Comparison of ENCODE assay signal across 23 cellular contexts in the genomic region with DNA sequence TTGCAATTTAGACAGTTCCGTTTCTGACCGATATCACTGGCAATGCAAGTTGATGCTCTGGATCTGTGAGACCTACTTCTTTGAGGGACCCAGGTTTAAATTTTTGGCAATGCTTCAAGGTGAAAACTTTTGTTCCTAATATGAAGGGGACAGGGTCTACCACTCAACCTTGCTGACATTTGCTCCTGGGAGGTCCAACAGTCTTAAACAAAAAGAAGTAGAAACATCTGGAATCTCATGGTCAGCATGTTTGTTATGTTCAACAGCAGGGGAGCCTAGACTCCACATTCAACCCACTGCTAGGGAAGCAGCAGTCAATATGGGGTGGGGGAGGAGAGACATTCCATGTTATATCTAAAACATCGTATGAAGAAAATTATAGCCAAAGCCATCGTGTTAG.
DNase-seq lines count a peak whose midpoint lies in the region; ATAC-seq, FAIRE-seq and TF ChIP-seq lines count a peak whose summit lies in the region.
"Had no signal": no experiment of that assay in that cellular context is flagged by ENCODE, and none has a peak within 500 bp of the region (broad histone marks: within the 10 kb centered on the region; RNA-seq: fewer than 3 reads in every experiment).

No MANE protein-coding gene starts in this region.

- H3K9ac ChIP-seq in GM23248: no peak overlapping the region
- no peak overlapping the region for H3K9ac ChIP-seq in IMR-90 (ENCODE audit: low read depth, low read length)
- no peak overlapping the region for H3K9ac ChIP-seq in K562 (ENCODE audit: insufficient read depth in 1 of 2, low read depth in 2 of 2, low read length in 2 of 2)
- H3K9ac ChIP-seq in endothelial cell of umbilical vein (replicated peaks; ENCODE audit: extremely low read depth, insufficient read depth, low read length): no peak overlapping the region

- H3K14ac ChIP-seq in IMR-90 (replicated peaks; ENCODE audit: low read depth, low read length): peak overlapping the region; percentile 68

- H3K4me2 ChIP-seq in GM23248 (ENCODE audit: unreplicated experiment): peak overlapping the region; percentile 82
- H3K4me2 ChIP-seq in IMR-90 (ENCODE audit: low read depth, low read length): peak overlapping the region; percentile 6; the same call in 1 of the 2 replicates
- H3K4me2 ChIP-seq in K562 (ENCODE audit: insufficient read depth, low read length): no peak overlapping the region
- H3K4me2 ChIP-seq in endothelial cell of umbilical vein (ENCODE audit: insufficient read depth, low read length): no peak overlapping the region

- H2BK120ac ChIP-seq in IMR-90 (ENCODE audit: low read depth, low read length): peak overlapping the region; percentile 92

- H4K91ac ChIP-seq in IMR-90 (ENCODE audit: insufficient read depth, low read depth, low read length): peak overlapping the region; percentile 84

- H3K4me1 ChIP-seq in GM23248 (ENCODE audit: insufficient read depth) (peaks cover 34% of the 10 kb centered on the region), IMR-90 (ENCODE audit: control insufficient read depth, insufficient read depth, low read length) (peaks cover 11% of the 10 kb centered on the region), K562 (replicated peaks in 1 of 2; ENCODE audit: control insufficient read depth in 2 of 2, insufficient read depth in 2 of 2, low read length in 2 of 2) (peaks cover 0 to 9% of the 10 kb centered on the region in 2 experiments; a peak in 2 of 5 replicates), endothelial cell of umbilical vein (ENCODE audit: control insufficient read depth, extremely low read depth, insufficient read depth, low read length) (peaks cover 33% of the 10 kb centered on the region)
- H3K4me1 ChIP-seq: Caco-2 had no signal

- BruUV-seq in IMR-90 (replicated peaks; lab: Mats Ljungman, UMichigan): no TSS peak
- no TSS peak for BruUV-seq in K562 (replicated peaks; lab: Mats Ljungman, UMichigan)
- no TSS peak for BruUV-seq in endothelial cell of umbilical vein (replicated peaks; lab: Mats Ljungman, UMichigan)

- peak overlapping the region; percentile 55; the same call in 1 of the 2 replicates for H3K18ac ChIP-seq in IMR-90 (ENCODE audit: low read depth, low read length)

- H2AFZ ChIP-seq in GM23248: no peak overlapping the region
- H2AFZ ChIP-seq in IMR-90 (replicated peaks; ENCODE audit: low read length, poor library complexity): no peak overlapping the region
- peak overlapping the region; percentile 28; the same call in 1 of the 2 replicates for H2AFZ ChIP-seq in K562 (ENCODE audit: low read depth, low read length)
- peak overlapping the region; percentile 28 for H2AFZ ChIP-seq in endothelial cell of umbilical vein (ENCODE audit: low read depth, low read length)

- no peak for ATAC-seq in IMR-90 (ENCODE audit: low read depth)
- no peak for ATAC-seq in K562
- ATAC-seq in HG03159 (IDR thresholded peaks at IDR 0.05; ENCODE audit: unreplicated experiment): no peak
- ATAC-seq: CD8-positive, alpha-beta T cell had no signal

- H3K36me3 ChIP-seq in GM23248 (ENCODE audit: low read depth): no peaks in the 10 kb centered on the region
- H3K36me3 ChIP-seq in IMR-90 (ENCODE audit: control insufficient read depth, insufficient read depth, low read length): no peaks in the 10 kb centered on the region
- no peaks in the 10 kb centered on the region for H3K36me3 ChIP-seq in K562 (ENCODE audit: control insufficient read depth, insufficient read depth, low read length)
- H3K36me3 ChIP-seq in endothelial cell of umbilical vein (ENCODE audit: control insufficient read depth in 2 of 2, extremely low read depth in 1 of 2, insufficient read depth in 2 of 2, low read length in 2 of 2): no peaks in the 10 kb centered on the region

- H3K56ac ChIP-seq in IMR-90 (ENCODE audit: extremely low read depth, insufficient read depth, low read length): peak overlapping the region; percentile 7; the same call in 1 of the 2 replicates

- H3K9me1 ChIP-seq in IMR-90 (ENCODE audit: insufficient read depth, low read length) (0 out of 2 replicates have a peak, but pooled peaks cover 6% of the 10 kb centered on the region), K562 (ENCODE audit: control insufficient read depth, insufficient read depth, low read length) (no peaks in the 10 kb centered on the region), endothelial cell of umbilical vein (replicated peaks; ENCODE audit: control insufficient read depth, extremely low read depth, insufficient read depth, low read length) (no peaks in the 10 kb centered on the region)

- intact Hi-C loops in IMR-90 (cut with micrococcal nuclease) (loop anchor here (5.0 kb wide), 1 partner anchor 204 kb away; no protein-coding TSS in a partner anchor), K562 (cut with micrococcal nuclease) (no loop called here), endothelial cell of umbilical vein (cut with micrococcal nuclease) (loop anchor here (2.0 kb wide), 2 partner anchors 28 to 74 kb away; no protein-coding TSS in a partner anchor)

- H3K9me2 ChIP-seq in GM23248 (ENCODE audit: insufficient read depth): no peaks in the 10 kb centered on the region

- peak overlapping the region; percentile 71; the same call in 2 of the 3 replicates for H2BK15ac ChIP-seq in IMR-90 (ENCODE audit: low read depth, low read length)

- TF ChIP-seq EP300 in K562 (IDR thresholded peaks at IDR 0.05; ENCODE audit: low read length): no peak

- peak overlapping the region; percentile 90 for H3K4ac ChIP-seq in IMR-90 (ENCODE audit: low read depth, low read length)

- H3K27me3 ChIP-seq in GM23248 (replicated peaks; ENCODE audit: insufficient read depth): no peaks in the 10 kb centered on the region
- H3K27me3 ChIP-seq in IMR-90 (ENCODE audit: control insufficient read depth, insufficient read depth, low read length): no peaks in the 10 kb centered on the region
- no peaks in the 10 kb centered on the region for H3K27me3 ChIP-seq in K562 (ENCODE audit: control insufficient read depth in 2 of 2, insufficient read depth in 2 of 2, low read length in 2 of 2)
- H3K27me3 ChIP-seq in endothelial cell of umbilical vein (ENCODE audit: control insufficient read depth in 2 of 2, insufficient read depth in 2 of 2, low read length in 2 of 2): no peaks in the 10 kb centered on the region

- no peaks in the 10 kb centered on the region for H4K20me1 ChIP-seq in GM23248 (ENCODE audit: insufficient read depth)
- H4K20me1 ChIP-seq in IMR-90 (ENCODE audit: insufficient read depth, low read length): no peaks in the 10 kb centered on the region
- no peaks in the 10 kb centered on the region for H4K20me1 ChIP-seq in K562 (replicated peaks; ENCODE audit: control insufficient read depth, insufficient read depth, low read length)
- H4K20me1 ChIP-seq in endothelial cell of umbilical vein (replicated peaks; ENCODE audit: control insufficient read depth, extremely low read depth, insufficient read depth, low read length): no peaks in the 10 kb centered on the region

- H4K5ac ChIP-seq in IMR-90 (ENCODE audit: low read depth, low read length): peak overlapping the region; percentile 27; the same call in 1 of the 2 replicates

- POLR2A ChIA-PET in IMR-90 (lab: Charles Lee; ENCODE audit: unreplicated experiment) (no interaction called here), K562 (lab: Yijun Ruan, JAX) (no interaction called here), endothelial cell of umbilical vein (lab: Charles Lee) (no interaction called here)

- peak overlapping the region; percentile 96 for H2BK20ac ChIP-seq in IMR-90 (ENCODE audit: low read depth, low read length)

- H3K4me3 ChIP-seq in GM23248 (no peak overlapping the region), IMR-90 (ENCODE audit: insufficient read depth, low read depth, low read length) (no peak overlapping the region), K562 (no peak overlapping the region), endothelial cell of umbilical vein (replicated peaks in 1 of 3; ENCODE audit: insufficient read depth in 1 of 3, low read depth in 1 of 3, low read length in 3 of 3) (no peak overlapping the region), foreskin fibroblast (ENCODE audit: low read depth in 1 of 2, low read length in 2 of 2) (no peak overlapping the region)

- dilution Hi-C loops in IMR-90 (cut with HindIII; ENCODE audit: low sequenced_read_pairs, unreplicated experiment) (no loop called here), endothelial cell of umbilical vein (cut with MboI; ENCODE audit: extremely low pct_ligation_motif_present, low sequenced_read_pairs) (no loop called here)

- peak overlapping the region; percentile 87 for H2AK5ac ChIP-seq in IMR-90 (ENCODE audit: low read depth, low read length)

- no peak overlapping the region for H2AK9ac ChIP-seq in IMR-90 (replicated peaks; ENCODE audit: low read depth, low read length, poor library complexity)

- TF ChIP-seq POLR2A in IMR-90 (IDR thresholded peaks at IDR 0.05; ENCODE audit: low read depth, low read length) (no peak), K562 (conservative IDR thresholded peaks at IDR 0.05) (no peak), endothelial cell of umbilical vein (IDR thresholded peaks at IDR 0.05; ENCODE audit: low read depth, low read length) (no peak)

- CTCF ChIA-PET in IMR-90 (lab: Yijun Ruan, JAX) (interaction anchor here (2.1 kb wide), 1 partner anchor 92 kb away, joined by 7 read pairs; no protein-coding TSS in a partner anchor), K562 (lab: Yijun Ruan, JAX; ENCODE audit: low intra/inter-chr PET ratio) (no interaction called here), endothelial cell of umbilical vein (lab: Charles Lee) (interaction anchor here (1.1 to 1.9 kb wide), 5 partner anchors 10 to 193 kb away, joined by 4 to 11 read pairs (median 7); no protein-coding TSS in a partner anchor)

- TF ChIP-seq CTCF in IMR-90 (conservative IDR thresholded peaks at IDR 0.05; ENCODE audit: low read depth, low read length) (no peak), K562 (IDR thresholded peaks at IDR 0.05 in 2 of 3, conservative IDR thresholded peaks at IDR 0.05 in 1 of 3; ENCODE audit: insufficient read depth in 2 of 3, low read depth in 1 of 3, low read length in 3 of 3) (no peak), endothelial cell of umbilical vein (IDR thresholded peaks at IDR 0.05; ENCODE audit: extremely low read depth in 1 of 2, insufficient read depth in 1 of 2, low read depth in 1 of 2, low read length in 2 of 2) (no peak), foreskin fibroblast (IDR thresholded peaks at IDR 0.05; ENCODE audit: low read depth, low read length) (no peak), GM20000 (IDR thresholded peaks at IDR 0.05; ENCODE audit: extremely low read depth, missing control alignments) (no peak)

- H4K8ac ChIP-seq in IMR-90 (ENCODE audit: low read depth in 2 of 2, low read length in 2 of 2): peak overlapping the region; percentile 57 to 88; a peak in 3 of 4 replicates

- H3K27ac ChIP-seq in GM23248: no peak overlapping the region
- no peak overlapping the region; the same call in 1 of the 2 replicates for H3K27ac ChIP-seq in IMR-90 (ENCODE audit: insufficient read depth, low read length)
- H3K27ac ChIP-seq in K562 (ENCODE audit: extremely low read depth, low read depth, low read length): no peak overlapping the region
- H3K27ac ChIP-seq in endothelial cell of umbilical vein (ENCODE audit: insufficient read depth, low read depth, low read length): peak overlapping the region; percentile 14
- H3K27ac ChIP-seq: 22Rv1, C4-2B had no signal

- H3F3A ChIP-seq in GM23248 (ENCODE audit: insufficient read depth): peaks cover 21% of the 10 kb centered on the region

- 91 to 92% methylated on average over 4 of the region's 4 CpGs for WGBS in GM23248 (ENCODE audit: low coverage in 1 of 2, low lambda C conversion rate in 2 of 2, missing lambda C conversion rate in 2 of 2), 2 experiments
- WGBS in IMR-90 (ENCODE audit: extremely low coverage in 2 of 2, insufficient read length in 1 of 2), 2 experiments: 100% methylated on average over 2 of the region's 4 CpGs; no CpG with 5 or more reads in 1 of the 2 experiments
- 73% methylated on average over 4 of the region's 4 CpGs for WGBS in K562 (ENCODE audit: insufficient coverage, low coverage, missing lambda C conversion rate)

- in situ Hi-C loops in GM23248 (cut with MboI): no loop called here
- in situ Hi-C loops in IMR-90 (cut with MboI; ENCODE audit: low sequenced_read_pairs): no loop called here
- in situ Hi-C loops in K562 (cut with MboI): no loop called here

- no peaks in the 10 kb centered on the region for H3K9me3 ChIP-seq in GM23248 (ENCODE audit: low read depth)
- H3K9me3 ChIP-seq in IMR-90 (ENCODE audit: control insufficient read depth, insufficient read depth, low read length): no peaks in the 10 kb centered on the region
- H3K9me3 ChIP-seq in K562 (replicated peaks; ENCODE audit: control insufficient read depth, insufficient read depth, low read depth, low read length): 0 out of 2 replicates have a peak, but pooled peaks cover 2% of the 10 kb centered on the region
- H3K9me3 ChIP-seq in endothelial cell of umbilical vein (replicated peaks; ENCODE audit: control insufficient read depth, insufficient read depth, low read length): no peaks in the 10 kb centered on the region

- H3K23ac ChIP-seq in IMR-90 (ENCODE audit: low read depth, low read length): 0 out of 2 replicates have a peak overlapping the region, but pooled peaks have one; percentile 38

- DNase-seq in GM23248: no peak
- DNase-seq in IMR-90: no peak
- no peak for DNase-seq in K562 (ENCODE audit: extremely low read depth in 1 of 4, low spot score in 3 of 4)
- no peak for DNase-seq in endothelial cell of umbilical vein (ENCODE audit: low read depth, low spot score)
- no peak for DNase-seq in NCI-H82 treated with DMSO at 0.1 percent for 48 hours (lab: John Stamatoyannopoulos, UW; ENCODE audit: unreplicated experiment)
- no peak for DNase-seq in foreskin fibroblast
- no peak for DNase-seq in GM20000 (ENCODE audit: low spot score)
- DNase-seq: Caco-2; CD8-positive, alpha-beta T cell; H7; Kasumi-1; NCI-H1105; NCI-H1930; NCI-H2107; NCI-H524; NCI-H82; RPMI8226; SHP77 had no signal

- no peaks in the 10 kb centered on the region for H3K79me1 ChIP-seq in IMR-90 (ENCODE audit: low read depth in 1 of 2, low read length in 2 of 2)

- H3K79me2 ChIP-seq in GM23248 (ENCODE audit: insufficient read depth): no peaks in the 10 kb centered on the region
- no peaks in the 10 kb centered on the region for H3K79me2 ChIP-seq in K562 (ENCODE audit: control insufficient read depth, insufficient read depth, low read length)
- no peaks in the 10 kb centered on the region for H3K79me2 ChIP-seq in endothelial cell of umbilical vein (ENCODE audit: control insufficient read depth, insufficient read depth, low read length)

- FAIRE-seq in K562 (lab: Jason Lieb, UNC) (no peak), endothelial cell of umbilical vein (lab: Jason Lieb, UNC) (no peak)
- FAIRE-seq: G401.6, HTR-8/SVneo had no signal

- TF ChIP-seq RAD21 in IMR-90 (IDR thresholded peaks at IDR 0.05; ENCODE audit: low read length): no peak
- no peak for TF ChIP-seq RAD21 in K562 (CRISPR knock-in tag; conservative IDR thresholded peaks at IDR 0.05 in 1 of 2, IDR thresholded peaks at IDR 0.05 in 1 of 2)

- peak overlapping the region; percentile 59 for H2BK5ac ChIP-seq in IMR-90 (ENCODE audit: low read depth, low read length, poor library complexity, severe bottlenecking)

Comparison
In these comparisons a context has a peak if more than half of its experiments do, and no peak if none do; other contexts are left out.
1. H2AFZ ChIP-seq: peak in K562 (single experiment) and endothelial cell of umbilical vein (single experiment); none in GM23248 (single experiment) and IMR-90 (single experiment).
2. H3K4me2 ChIP-seq: peak in GM23248 (single experiment) and IMR-90 (single experiment); none in K562 (single experiment) and endothelial cell of umbilical vein (single experiment).